10 cellular contexts compared by ENCODE assay signal in the genomic region with DNA sequence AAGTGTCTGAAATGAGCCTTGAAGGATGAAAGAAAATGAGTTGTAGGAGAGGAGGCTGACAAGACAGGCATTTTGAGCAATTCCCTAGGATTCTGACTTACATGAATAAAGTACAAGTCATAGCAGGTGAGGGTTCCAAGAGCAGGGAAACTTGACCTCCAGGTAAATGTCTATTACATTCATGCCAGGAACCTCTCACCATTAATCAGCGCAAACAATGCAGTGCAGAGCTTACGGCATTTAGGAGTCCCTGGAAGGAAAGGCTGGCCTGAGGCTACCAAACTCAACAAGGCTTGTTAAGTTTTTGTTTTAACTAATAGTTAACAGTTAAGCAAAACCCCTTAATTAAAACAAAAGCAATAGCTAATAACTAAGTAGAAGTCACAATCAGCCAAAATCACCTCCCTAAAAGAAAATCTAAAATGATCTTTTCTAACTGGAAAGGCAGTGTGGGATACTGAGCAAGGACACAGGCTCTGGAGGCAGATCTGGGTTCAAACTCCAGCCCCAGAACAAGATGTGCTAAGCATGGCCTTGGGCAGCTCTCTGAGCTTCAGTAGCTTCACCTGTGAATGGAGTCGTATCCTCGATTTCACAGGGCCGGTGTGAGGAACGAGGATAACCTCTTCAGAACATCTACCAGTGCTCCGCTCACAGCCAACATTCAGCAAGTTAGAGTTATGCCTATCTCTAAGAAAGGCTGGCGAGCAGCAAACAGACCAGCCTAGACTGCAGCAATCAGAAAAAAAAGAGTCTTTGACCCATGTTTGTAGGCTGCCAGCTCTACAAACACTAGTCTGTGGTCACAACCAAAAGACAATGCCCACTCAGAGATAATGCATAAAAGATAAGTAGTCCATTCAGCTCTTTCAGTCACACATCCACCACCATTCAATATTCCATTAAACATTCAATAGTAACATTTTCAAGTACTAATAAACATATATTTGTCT. TPM values are rescaled to one million over a fixed set of nuclear protein-coding genes. Genes with fewer than 3 reads are reported as not detected.
A peak's percentile ranks its signal among the peaks of the same experiment; 100 is the strongest.
DNase-seq lines count a peak whose midpoint lies in the region; ATAC-seq and TF ChIP-seq lines count a peak whose summit lies in the region.
"Had no signal": no experiment of that assay in that cellular context is flagged by ENCODE, and none has a peak within 500 bp of the region (broad histone marks: within the 10 kb centered on the region; RNA-seq: fewer than 3 reads in every experiment).

No MANE protein-coding gene starts in this region.

- peaks cover 3% of the 10 kb centered on the region for H3K36me3 ChIP-seq in left ventricle myocardium inferior

- H3K36me3 Mint-ChIP-seq in activated CD4-positive, alpha-beta T cell treated with anti-CD3 and anti-CD28 coated beads for 36 hours (ENCODE audit: low read depth): peaks cover 26% of the 10 kb centered on the region
- H3K36me3 Mint-ChIP-seq in stimulated activated effector memory CD8-positive, alpha-beta T cell treated with anti-CD3 and anti-CD28 coated beads, Interleukin-12 subunit alpha, Interleukin-12 subunit beta, amount 100 ng/mL, for 72 hours: peaks cover 31% of the 10 kb centered on the region

- intact Hi-C loops in activated CD4-positive, alpha-beta T cell treated with anti-CD3 and anti-CD28 coated beads for 36 hours (cut with DNase I, micrococcal nuclease): no loop called here
- intact Hi-C loops in left ventricle myocardium inferior (cut with micrococcal nuclease): no loop called here

- H3K4me3 ChIP-seq in left ventricle myocardium inferior (no peak overlapping the region), coronary artery (no peak overlapping the region)

- no peak overlapping the region for H3K4me3 Mint-ChIP-seq in activated CD4-positive, alpha-beta T cell treated with anti-CD3 and anti-CD28 coated beads for 36 hours
- H3K4me3 Mint-ChIP-seq in stimulated activated effector memory CD8-positive, alpha-beta T cell treated with anti-CD3 and anti-CD28 coated beads, Interleukin-12 subunit alpha, Interleukin-12 subunit beta, amount 100 ng/mL, for 72 hours: no peak overlapping the region

- POLR2A ChIA-PET in activated CD4-positive, alpha-beta T cell treated with anti-CD3 and anti-CD28 coated beads for 36 hours (lab: Charles Lee): interaction anchor here (2.1 kb wide), 1 partner anchor 24 kb away, joined by 7 read pairs; no protein-coding TSS in a partner anchor
- POLR2A ChIA-PET in RWPE1 (lab: Yijun Ruan, JAX; ENCODE audit: low non-redundant PET): no interaction called here

- peaks cover 80% of the 10 kb centered on the region for H3K4me1 ChIP-seq in left ventricle myocardium inferior

- peak overlapping the region; percentile 81 for H3K27ac Mint-ChIP-seq in activated CD4-positive, alpha-beta T cell treated with anti-CD3 and anti-CD28 coated beads for 36 hours
- H3K27ac Mint-ChIP-seq in stimulated activated effector memory CD8-positive, alpha-beta T cell treated with anti-CD3 and anti-CD28 coated beads, Interleukin-12 subunit alpha, Interleukin-12 subunit beta, amount 100 ng/mL, for 72 hours: peak overlapping the region; percentile 32

- TF ChIP-seq CTCF in RWPE1 (conservative IDR thresholded peaks at IDR 0.05; ENCODE audit: low read depth) (no peak), left ventricle myocardium inferior (IDR thresholded peaks at IDR 0.05; ENCODE audit: borderline replicate concordance) (no peak), coronary artery (IDR thresholded peaks at IDR 0.05) (no peak)

- H3K9me3 ChIP-seq in left ventricle myocardium inferior (replicated peaks): peaks cover 12% of the 10 kb centered on the region

- peak overlapping the region; percentile 87 for H3K27ac ChIP-seq in RWPE1
- H3K27ac ChIP-seq in left ventricle myocardium inferior (replicated peaks): peak overlapping the region; percentile 82
- no peak overlapping the region for H3K27ac ChIP-seq in coronary artery

- peaks cover 68% of the 10 kb centered on the region for H3K4me1 Mint-ChIP-seq in activated CD4-positive, alpha-beta T cell treated with anti-CD3 and anti-CD28 coated beads for 36 hours
- peaks cover 62% of the 10 kb centered on the region for H3K4me1 Mint-ChIP-seq in stimulated activated effector memory CD8-positive, alpha-beta T cell treated with anti-CD3 and anti-CD28 coated beads, Interleukin-12 subunit alpha, Interleukin-12 subunit beta, amount 100 ng/mL, for 72 hours

- CTCF ChIA-PET in activated CD4-positive, alpha-beta T cell treated with anti-CD3 and anti-CD28 coated beads for 36 hours (lab: Charles Lee): interaction anchor here (0.7 to 4.3 kb wide), 10 partner anchors 9 to 146 kb away, joined by 3 to 24 read pairs (median 4); no protein-coding TSS in a partner anchor
- CTCF ChIA-PET in RWPE1 (lab: Yijun Ruan, JAX): interaction anchor here (0.6 to 1.1 kb wide), 3 partner anchors 8 to 137 kb away, joined by 3 to 8 read pairs (median 4); no protein-coding TSS in a partner anchor

- no peak for DNase-seq in activated CD4-positive, alpha-beta T cell treated with anti-CD3 and anti-CD28 coated beads for 36 hours
- no peak for DNase-seq in activated CD4-positive, alpha-beta T cell treated with anti-CD3 and anti-CD28 coated beads for 48 hours
- DNase-seq in RWPE1 (ENCODE audit: low spot score) (peak; percentile 83), left ventricle myocardium inferior (no peak), coronary artery (ENCODE audit: low spot score) (no peak), EL (no peak)
- no peak for DNase-seq in stimulated activated effector memory CD8-positive, alpha-beta T cell treated with anti-CD3 and anti-CD28 coated beads, Interleukin-12 subunit alpha, Interleukin-12 subunit beta, amount 100 ng/mL, for 72 hours (ENCODE audit: low spot score in 2 of 2)
- DNase-seq: activated CD4-positive, alpha-beta T cell treated with anti-CD3 and anti-CD28 coated beads, Interleukin-2, amount 50 U/mL, for 48 hours; NCI-H446 had no signal

- no peak for ATAC-seq in activated CD4-positive, alpha-beta T cell treated with anti-CD3 and anti-CD28 coated beads for 36 hours
- ATAC-seq in stimulated activated effector memory CD8-positive, alpha-beta T cell treated with anti-CD3 and anti-CD28 coated beads, Interleukin-12 subunit alpha, Interleukin-12 subunit beta, amount 100 ng/mL, for 72 hours: no peak
- no peak for ATAC-seq in GM18868 (IDR thresholded peaks at IDR 0.05; ENCODE audit: unreplicated experiment)

- no peaks in the 10 kb centered on the region for H3K27me3 ChIP-seq in left ventricle myocardium inferior (ENCODE audit: low read depth)

- H3K27me3 Mint-ChIP-seq in activated CD4-positive, alpha-beta T cell treated with anti-CD3 and anti-CD28 coated beads for 36 hours: no peaks in the 10 kb centered on the region

- peaks cover 9% of the 10 kb centered on the region for H3K9me3 Mint-ChIP-seq in activated CD4-positive, alpha-beta T cell treated with anti-CD3 and anti-CD28 coated beads for 36 hours (ENCODE audit: low read depth)
- H3K9me3 Mint-ChIP-seq in stimulated activated effector memory CD8-positive, alpha-beta T cell treated with anti-CD3 and anti-CD28 coated beads, Interleukin-12 subunit alpha, Interleukin-12 subunit beta, amount 100 ng/mL, for 72 hours: peaks cover 2% of the 10 kb centered on the region

RNA-seq across cellular contexts. Expression of a gene that starts 16.9 kb away (rescaled TPM):
- 10 to 100 TPM; 33.4 to 36.5 TPM for total RNA-seq in activated CD4-positive, alpha-beta T cell treated with anti-CD3 and anti-CD28 coated beads for 36 hours
- 103 TPM for total RNA-seq in left ventricle myocardium inferior

RNA-seq across cellular contexts. Expression of a gene that starts 47.7 kb away (rescaled TPM):
- total RNA-seq in activated CD4-positive, alpha-beta T cell treated with anti-CD3 and anti-CD28 coated beads for 36 hours: 1 to 10 TPM; 7.2 to 7.3 TPM
- total RNA-seq in left ventricle myocardium inferior: 21.6 TPM

Comparison
In these comparisons a context has a peak if more than half of its experiments do, and no peak if none do; other contexts are left out.
1. H3K27ac ChIP-seq: peak in RWPE1 (single experiment) and left ventricle myocardium inferior (single experiment); none in coronary artery (0 of 2).